28 cellular contexts compared by ENCODE assay signal in the genomic region with DNA sequence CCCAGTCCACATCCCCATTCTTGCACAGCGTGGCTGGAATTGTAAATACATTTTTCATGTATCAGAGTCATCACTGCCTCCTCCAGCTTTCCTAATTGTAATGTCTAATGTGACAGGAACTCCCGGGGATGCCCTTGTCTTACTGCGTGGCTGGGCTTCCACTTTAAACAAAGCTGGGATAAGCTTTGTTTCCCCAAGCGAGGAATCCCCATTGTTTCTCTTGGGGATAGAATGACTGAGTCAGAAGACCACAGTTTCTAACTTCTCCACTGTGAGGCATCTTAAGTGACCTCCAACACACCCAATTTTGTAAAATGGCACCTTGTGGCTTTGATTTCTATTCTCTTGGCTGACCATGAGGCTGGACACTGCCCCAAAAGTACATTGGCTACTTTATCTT. TPM values are rescaled to one million over a fixed set of nuclear protein-coding genes. Genes with fewer than 3 reads are reported as not detected.
"Had no signal": no experiment of that assay in that cellular context is flagged by ENCODE, and none has a peak within 500 bp of the region (broad histone marks: within the 10 kb centered on the region; RNA-seq: fewer than 3 reads in every experiment).

No MANE protein-coding gene starts in this region.

- H3K27ac Mint-ChIP-seq: activated B cell treated with CpG ODN at 0.5 μM for 24 hours; activated CD4-positive, alpha-beta memory T cell treated with anti-CD3 and anti-CD28 coated beads for 36 hours; activated naive CD4-positive, alpha-beta T cell treated with anti-CD3 and anti-CD28 coated beads, Interleukin-2, amount 10 ng/mL, durations not matched to agents 7 days and 5 days; activated naive CD8-positive, alpha-beta T cell treated with anti-CD3 and anti-CD28 coated beads, Interleukin-2, amount 50 U/mL, for 24 hours; activated T-helper 17 cell treated with anti-CD3 and anti-CD28 coated beads, Interleukin-2, amount 50 U/mL, for 72 hours; naive thymus-derived CD8-positive, alpha-beta T cell had no signal

- H3K9me3 ChIP-seq: neutrophil, thyroid gland had no signal

- H3K27me3 Mint-ChIP-seq: activated B cell treated with CpG ODN at 0.5 μM for 24 hours; activated CD4-positive, alpha-beta memory T cell treated with anti-CD3 and anti-CD28 coated beads for 36 hours; activated naive CD4-positive, alpha-beta T cell treated with anti-CD3 and anti-CD28 coated beads, Interleukin-2, amount 10 ng/mL, durations not matched to agents 7 days and 5 days; activated naive CD8-positive, alpha-beta T cell treated with anti-CD3 and anti-CD28 coated beads, Interleukin-2, amount 50 U/mL, for 24 hours; activated T-helper 17 cell treated with anti-CD3 and anti-CD28 coated beads, Interleukin-2, amount 50 U/mL, for 72 hours had no signal

- H3K4me1 ChIP-seq: parathyroid adenoma, thyroid gland had no signal

- H2AFZ ChIP-seq: parathyroid adenoma had no signal

- H3K4me1 Mint-ChIP-seq: activated naive CD4-positive, alpha-beta T cell treated with anti-CD3 and anti-CD28 coated beads, Interleukin-2, amount 10 ng/mL, durations not matched to agents 7 days and 5 days; activated naive CD8-positive, alpha-beta T cell treated with anti-CD3 and anti-CD28 coated beads, Interleukin-2, amount 50 U/mL, for 24 hours; activated T-helper 17 cell treated with anti-CD3 and anti-CD28 coated beads, Interleukin-2, amount 50 U/mL, for 72 hours had no signal

- H3K27ac ChIP-seq: neutrophil, parathyroid adenoma, thyroid gland had no signal

- DNase-seq: activated B cell treated with CpG ODN at 0.5 μM for 24 hours; activated CD4-positive, alpha-beta memory T cell treated with anti-CD3 and anti-CD28 coated beads for 36 hours; activated CD4-positive, alpha-beta T cell treated with anti-CD3 and anti-CD28 coated beads for 4 hours; activated naive CD4-positive, alpha-beta T cell treated with anti-CD3 and anti-CD28 coated beads, Interleukin-2, amount 10 ng/mL, durations not matched to agents 7 days and 5 days; activated naive CD8-positive, alpha-beta T cell treated with anti-CD3 and anti-CD28 coated beads, Interleukin-2, amount 50 U/mL, for 24 hours; activated T-cell treated with anti-CD3 and anti-CD28 coated beads for 4 hours; anterior cingulate cortex; cerebellar nuclear complex; cortex of kidney; effector CD8-positive, alpha-beta T cell; foreskin fibroblast; glutamatergic neuron; hippocampal formation; left cardiac atrium; mesendoderm; naive thymus-derived CD8-positive, alpha-beta T cell; retina; stimulated activated naive CD4-positive, alpha-beta T cell; thyroid gland had no signal

- FAIRE-seq: bronchial epithelial cell, islet of Langerhans had no signal

- ATAC-seq: activated naive CD8-positive, alpha-beta T cell treated with anti-CD3 and anti-CD28 coated beads, Interleukin-2, amount 50 U/mL, for 24 hours; activated T-helper 17 cell treated with anti-CD3 and anti-CD28 coated beads, Interleukin-2, amount 50 U/mL, for 72 hours; left cardiac atrium; naive thymus-derived CD8-positive, alpha-beta T cell had no signal

- H3K4me3 ChIP-seq: thyroid gland had no signal

- H3K4me3 Mint-ChIP-seq: activated B cell treated with CpG ODN at 0.5 μM for 24 hours; activated CD4-positive, alpha-beta memory T cell treated with anti-CD3 and anti-CD28 coated beads for 36 hours; activated naive CD4-positive, alpha-beta T cell treated with anti-CD3 and anti-CD28 coated beads, Interleukin-2, amount 10 ng/mL, durations not matched to agents 7 days and 5 days; activated naive CD8-positive, alpha-beta T cell treated with anti-CD3 and anti-CD28 coated beads, Interleukin-2, amount 50 U/mL, for 24 hours; activated T-helper 17 cell treated with anti-CD3 and anti-CD28 coated beads, Interleukin-2, amount 50 U/mL, for 72 hours; naive thymus-derived CD8-positive, alpha-beta T cell had no signal

- H3K9me3 Mint-ChIP-seq: activated B cell treated with CpG ODN at 0.5 μM for 24 hours; activated CD4-positive, alpha-beta memory T cell treated with anti-CD3 and anti-CD28 coated beads for 36 hours; activated naive CD4-positive, alpha-beta T cell treated with anti-CD3 and anti-CD28 coated beads, Interleukin-2, amount 10 ng/mL, durations not matched to agents 7 days and 5 days; activated naive CD8-positive, alpha-beta T cell treated with anti-CD3 and anti-CD28 coated beads, Interleukin-2, amount 50 U/mL, for 24 hours; activated T-helper 17 cell treated with anti-CD3 and anti-CD28 coated beads, Interleukin-2, amount 50 U/mL, for 72 hours had no signal

- H3K79me2 ChIP-seq: parathyroid adenoma had no signal

- H3K9ac ChIP-seq: parathyroid adenoma had no signal

- H3K27me3 ChIP-seq: neutrophil, thyroid gland had no signal

RNA-seq across cellular contexts. Expression of gene WDR38, which starts 31.1 kb away (rescaled TPM):
- total RNA-seq: activated B cell treated with CpG ODN at 0.5 μM for 24 hours; activated CD4-positive, alpha-beta memory T cell treated with anti-CD3 and anti-CD28 coated beads for 36 hours; activated T-helper 17 cell treated with anti-CD3 and anti-CD28 coated beads, Interleukin-2, amount 50 U/mL, for 72 hours; bronchial epithelial cell; left cardiac atrium; lower leg skin; naive thymus-derived CD8-positive, alpha-beta T cell; subcutaneous adipose tissue; T-helper 2 cell treated with Interferon-gamma antibody and Interleukin-4, amounts not matched to agents 100 ng/mL and 5 ng/mL, for 36 hours; ureter had no signal
- polyA plus RNA-seq: naive thymus-derived CD8-positive, alpha-beta T cell had no signal
